9 cellular contexts compared by ENCODE assay signal in genomic region chr2:127218843-127219715, GRCh38. TPM values are rescaled to one million over a fixed set of nuclear protein-coding genes. Genes with fewer than 3 reads are reported as not detected.
A peak's percentile ranks its signal among the peaks of the same experiment; 100 is the strongest.
DNase-seq lines count a peak whose midpoint lies in the region; TF ChIP-seq lines count a peak whose summit lies in the region.
"Had no signal": no experiment of that assay in that cellular context is flagged by ENCODE, and none has a peak within 500 bp of the region (broad histone marks: within the 10 kb centered on the region; RNA-seq: fewer than 3 reads in every experiment).

No MANE protein-coding gene starts in this region.

- no peaks in the 10 kb centered on the region for H3K4me1 Mint-ChIP-seq in Caco-2 (ENCODE audit: low read depth, unreplicated experiment)

- H3K36me3 ChIP-seq in Caco-2 (ENCODE audit: control insufficient read depth, insufficient read depth, low read length) (no peaks in the 10 kb centered on the region), SK-N-MC (ENCODE audit: insufficient read depth, low read length) (0 out of 2 replicates have a peak, but pooled peaks cover 3% of the 10 kb centered on the region)

- no peak overlapping the region for H3K27ac Mint-ChIP-seq in Caco-2 (ENCODE audit: unreplicated experiment)
- H3K27ac Mint-ChIP-seq: T-helper 1 cell treated with Interleukin-12 subunit alpha and Interleukin-12 subunit beta and Interleukin-4 antibody, amounts not matched to agents 30 μg/mL and 1 μg/mL, for 36 hours had no signal

- peak overlapping the region; percentile 84 for H3K9ac ChIP-seq in SK-N-MC (ENCODE audit: insufficient read length)

- no peaks in the 10 kb centered on the region for H3K9me3 Mint-ChIP-seq in Caco-2 (ENCODE audit: unreplicated experiment)
- H3K9me3 Mint-ChIP-seq: T-helper 1 cell treated with Interleukin-12 subunit alpha and Interleukin-12 subunit beta and Interleukin-4 antibody, amounts not matched to agents 30 μg/mL and 1 μg/mL, for 36 hours had no signal

- H3K27me3 Mint-ChIP-seq in Caco-2 (ENCODE audit: insufficient read depth, unreplicated experiment): peaks cover 9% of the 10 kb centered on the region

- no peak for TF ChIP-seq CTCF in Caco-2 (IDR thresholded peaks at IDR 0.05; ENCODE audit: insufficient read depth in 1 of 2, low read depth in 1 of 2, low read length in 1 of 2, severe bottlenecking in 1 of 2, unreplicated experiment in 1 of 2)
- no peak for TF ChIP-seq CTCF in fibroblast of villous mesenchyme (IDR thresholded peaks at IDR 0.05; ENCODE audit: insufficient read depth, low read depth, low read length)

- POLR2A ChIA-PET in Caco-2 (lab: Charles Lee): no interaction called here

- CTCF ChIA-PET in Caco-2 (lab: Charles Lee): no interaction called here

- intact Hi-C loops in Caco-2 (cut with micrococcal nuclease; ENCODE audit: unreplicated experiment): no loop called here
- intact Hi-C loops in posterior vena cava (cut with DNase I): no loop called here

- H3K27ac ChIP-seq in SK-N-MC: peak overlapping the region; percentile 57; the same call in 1 of the 2 replicates

- no peaks in the 10 kb centered on the region for H3K9me3 ChIP-seq in Caco-2
- no peaks in the 10 kb centered on the region for H3K9me3 ChIP-seq in SK-N-MC (ENCODE audit: low read depth, low read length)

- no peaks in the 10 kb centered on the region for H3K27me3 ChIP-seq in Caco-2 (replicated peaks; ENCODE audit: control insufficient read depth, insufficient read depth, low read length)

- no TSS peak for BruUV-seq in Caco-2 (replicated peaks; lab: Mats Ljungman, UMichigan)

- H3K4me1 ChIP-seq in Caco-2: peaks cover 4% of the 10 kb centered on the region; the same call in 1 of the 2 replicates

- H3K4me3 ChIP-seq in Caco-2 (ENCODE audit: low read depth, low read length) (peak overlapping the region; percentile 39), SK-N-MC (peak overlapping the region; percentile 96), fibroblast of villous mesenchyme (ENCODE audit: low read depth, low read length) (peak overlapping the region; percentile 51)

- H3K4me3 Mint-ChIP-seq in Caco-2 (ENCODE audit: unreplicated experiment): peak overlapping the region; percentile 80
- H3K4me3 Mint-ChIP-seq: T-helper 1 cell treated with Interleukin-12 subunit alpha and Interleukin-12 subunit beta and Interleukin-4 antibody, amounts not matched to agents 30 μg/mL and 1 μg/mL, for 36 hours had no signal

- peak in 1 of 2 experiments; percentile 15 for DNase-seq in Caco-2
- DNase-seq in SK-N-MC (ENCODE audit: low read depth, low spot score): no peak
- DNase-seq in fibroblast of villous mesenchyme (ENCODE audit: low read depth): no peak
- peak; percentile 81 for DNase-seq in posterior vena cava (ENCODE audit: low spot score)
- DNase-seq in NCI-H1417 treated with DMSO at 0.1 percent for 48 hours (lab: John Stamatoyannopoulos, UW): no peak
- DNase-seq in CD1c-positive myeloid dendritic cell (ENCODE audit: extremely low spot score): no peak
- no peak for DNase-seq in DMS114 treated with DMSO at 0.1 percent for 48 hours (lab: John Stamatoyannopoulos, UW; ENCODE audit: unreplicated experiment)
- no peak for DNase-seq in DMS79 (lab: John Stamatoyannopoulos, UW)

- H3K36me3 Mint-ChIP-seq in Caco-2 (ENCODE audit: insufficient read depth, unreplicated experiment): peaks cover 6% of the 10 kb centered on the region

RNA-seq across cellular contexts. Expression of gene CYP27C1, which starts 1.0 kb away (rescaled TPM):
- total RNA-seq in Caco-2 (2022) (0.11 TPM in 1 of 2 replicates, not detected in the other), fibroblast of villous mesenchyme (under 0.01 TPM in 2 replicates), posterior vena cava (under 1 TPM; 0.29 to 0.88 TPM)

Comparison
In these comparisons a context has a peak if more than half of its experiments do, and no peak if none do; other contexts are left out.
1. H3K4me3 ChIP-seq: peak in every context shown above with its lines; median percentile 96 in SK-N-MC; 51 in fibroblast of villous mesenchyme; 39 in Caco-2.